2 cellular contexts compared by ENCODE assay signal in genomic region chr20:3813758-3814581, GRCh38.
A peak's percentile ranks its signal among the peaks of the same experiment; 100 is the strongest.
TF ChIP-seq lines count a peak whose summit lies in the region.

No MANE protein-coding gene starts in this region.

TF ChIP-seq in HEK293, 187 proteins besides CTCF, POLR2A, EP300 and RAD21 (continues in another document):
- TF ChIP-seq ZNF404 (tag by site-specific recombination; IDR thresholded peaks at IDR 0.05), result peak; percentile 96
- peak; percentile 87 for TF ChIP-seq ZBTB11 (tag by site-specific recombination; conservative IDR thresholded peaks at IDR 0.05; ENCODE audit: low read depth)
- TF ChIP-seq ZBTB6 (tag by site-specific recombination; IDR thresholded peaks at IDR 0.05), result no peak
- TF ChIP-seq ZNF292 (tag by site-specific recombination; IDR thresholded peaks at IDR 0.05; ENCODE audit: borderline replicate concordance, low read depth), result peak; percentile 81; the same call in 1 of the 2 replicates
- TF ChIP-seq ZFP69B (tag by site-specific recombination; IDR thresholded peaks at IDR 0.05), result no peak
- TF ChIP-seq GFI1B (tag by site-specific recombination; IDR thresholded peaks at IDR 0.05), result peak; percentile 61; the same call in 1 of the 2 replicates
- TF ChIP-seq ZNF2 (tag by site-specific recombination; IDR thresholded peaks at IDR 0.05), result no peak
- no peak for TF ChIP-seq ZNF24 (tag by site-specific recombination; IDR thresholded peaks at IDR 0.05)
- TF ChIP-seq ZNF513 (tag by site-specific recombination; IDR thresholded peaks at IDR 0.05), result no peak
- TF ChIP-seq KLF9 (tag by site-specific recombination; IDR thresholded peaks at IDR 0.05; ENCODE audit: low read depth), result no peak
- 0 out of 2 replicates have a peak, but pooled peaks have one; percentile 30 for TF ChIP-seq ZNF639 (tag by site-specific recombination; IDR thresholded peaks at IDR 0.05)
- TF ChIP-seq PRDM4 (tag by site-specific recombination; IDR thresholded peaks at IDR 0.05), result peak; percentile 27; the same call in 1 of the 2 replicates
- TF ChIP-seq ZNF623 (tag by site-specific recombination; IDR thresholded peaks at IDR 0.05), result peak; percentile 87
- no peak for TF ChIP-seq ZBTB1 (tag by site-specific recombination; IDR thresholded peaks at IDR 0.05)
- no peak for TF ChIP-seq SALL2 (tag by site-specific recombination; IDR thresholded peaks at IDR 0.05; ENCODE audit: borderline replicate concordance)

TF ChIP-seq in K562, 482 proteins besides CTCF, POLR2A, EP300 and RAD21:
- TF ChIP-seq MYNN (IDR thresholded peaks at IDR 0.05), result no peak
- no peak for TF ChIP-seq MYNN (CRISPR knock-in tag; IDR thresholded peaks at IDR 0.05)
- peak; percentile 21; the same call in 1 of the 2 replicates for TF ChIP-seq ZNF121 (CRISPR knock-in tag; conservative IDR thresholded peaks at IDR 0.05)
- peak; percentile 41; the same call in 1 of the 2 replicates for TF ChIP-seq NFIC (IDR thresholded peaks at IDR 0.05)
